Comparison of ENCODE assay signal across 8 cellular contexts in genomic region chr6:52574709-52575489, GRCh38. TPM values are rescaled to one million over a fixed set of nuclear protein-coding genes. Genes with fewer than 3 reads are reported as not detected.
DNase-seq lines count a peak whose midpoint lies in the region; ATAC-seq, FAIRE-seq and TF ChIP-seq lines count a peak whose summit lies in the region.

No MANE protein-coding gene starts in this region.

- H3K56ac ChIP-seq in H1 (replicated peaks; ENCODE audit: insufficient read length, low read depth, low read length): no peak overlapping the region

- no peak overlapping the region for H2BK20ac ChIP-seq in H1 (ENCODE audit: low read length)

- no peaks in the 10 kb centered on the region for H3K9me3 Mint-ChIP-seq in activated CD4-positive, alpha-beta T cell treated with anti-CD3 and anti-CD28 coated beads, Interleukin-2, amount 10 ng/mL, durations not matched to agents 24 days and 14 days

- H4K20me1 ChIP-seq in BLaER1: peaks cover 68% of the 10 kb centered on the region
- peaks cover 2 to 5% of the 10 kb centered on the region in 2 experiments for H4K20me1 ChIP-seq in H1 (replicated peaks in 1 of 2; ENCODE audit: control insufficient read depth in 1 of 2, insufficient read depth in 2 of 2, low read length in 2 of 2)

- H2BK5ac ChIP-seq in H1 (ENCODE audit: low read depth, low read length): no peak overlapping the region

- peak overlapping the region; percentile 87 for H3K4me3 ChIP-seq in BLaER1
- no peak overlapping the region for H3K4me3 ChIP-seq in H1 (ENCODE audit: extremely low read depth in 1 of 4, insufficient read depth in 2 of 4, low read depth in 3 of 4, low read length in 4 of 4)
- H3K4me3 ChIP-seq in ovary: peak overlapping the region; percentile 80

- no peak overlapping the region for H2BK12ac ChIP-seq in H1 (ENCODE audit: low read depth, low read length)

- no peak overlapping the region for H4K91ac ChIP-seq in H1 (replicated peaks; ENCODE audit: insufficient read length, low read length)

- no peak overlapping the region for H3K4ac ChIP-seq in H1 (replicated peaks; ENCODE audit: insufficient read length, low read depth, low read length)

- H3K79me1 ChIP-seq in H1 (ENCODE audit: low read depth, low read length): peaks cover 2% of the 10 kb centered on the region; the same call in 1 of the 2 replicates

- peak overlapping the region; percentile 81 for H3K4me3 Mint-ChIP-seq in activated CD4-positive, alpha-beta T cell treated with anti-CD3 and anti-CD28 coated beads, Interleukin-2, amount 10 ng/mL, durations not matched to agents 24 days and 14 days

- no peak overlapping the region for H3K23ac ChIP-seq in H1 (ENCODE audit: insufficient read length)

- H3K4me2 ChIP-seq in BLaER1 (peak overlapping the region; percentile 91), H1 (ENCODE audit: insufficient read depth in 1 of 2, low read depth in 2 of 2, low read length in 2 of 2) (peak overlapping the region; percentile 73 to 95)

- H4K5ac ChIP-seq in H1 (ENCODE audit: insufficient read length, low read depth, low read length): no peak overlapping the region

- POLR2A ChIA-PET in H1 (lab: Charles Lee; ENCODE audit: partially characterized antibody): interaction anchor here (0.9 to 3.5 kb wide), 6 partner anchors 9 to 90 kb away, joined by 3 to 17 read pairs (median 6); no protein-coding TSS in a partner anchor

- peak overlapping the region; percentile 39; the same call in 1 of the 2 replicates for H3K27ac ChIP-seq in BLaER1
- H3K27ac ChIP-seq in H1 (ENCODE audit: low read depth, low read length): no peak overlapping the region
- H3K27ac ChIP-seq in ovary: peak overlapping the region; percentile 38 to 47

- no peak overlapping the region for H4K8ac ChIP-seq in H1 (ENCODE audit: extremely low read depth, insufficient read depth, low read length)

- H3K36me3 Mint-ChIP-seq in activated CD4-positive, alpha-beta T cell treated with anti-CD3 and anti-CD28 coated beads, Interleukin-2, amount 10 ng/mL, durations not matched to agents 24 days and 14 days (ENCODE audit: low read depth): no peaks in the 10 kb centered on the region

- peak overlapping the region; percentile 59 for H3K27ac Mint-ChIP-seq in activated CD4-positive, alpha-beta T cell treated with anti-CD3 and anti-CD28 coated beads, Interleukin-2, amount 10 ng/mL, durations not matched to agents 24 days and 14 days

- intact Hi-C loops in activated CD4-positive, alpha-beta T cell treated with anti-CD3 and anti-CD28 coated beads, Interleukin-2, amount 10 ng/mL, durations not matched to agents 24 days and 14 days (cut with micrococcal nuclease): loop anchor here (1.0 to 5.0 kb wide), 4 partner anchors 40 to 413 kb away; partner anchors contain the start of gene EFHC1
- intact Hi-C loops in ovary (cut with DNase I): loop anchor here (5.0 to 10.0 kb wide), 4 partner anchors 58 to 158 kb away; partner anchors contain the start of gene EFHC1 (in 1 of the 4)

- H3K14ac ChIP-seq in H1 (ENCODE audit: insufficient read length): no peak overlapping the region

- peak; percentile 51 for ATAC-seq in GM21367 (IDR thresholded peaks at IDR 0.05; ENCODE audit: unreplicated experiment)
- ATAC-seq in omental fat pad (ENCODE audit: low FRiP score): no peak

- no peak overlapping the region for H3K18ac ChIP-seq in H1 (ENCODE audit: extremely low read depth, low read length)

- 83% methylated on average over 13 of the region's 13 CpGs; no CpG with 5 or more reads in 1 of the 2 experiments for whole genome bisulfite sequencing in H1 (ENCODE audit: extremely low coverage in 1 of 2, insufficient coverage in 1 of 2, insufficient read length in 1 of 2, insufficient replicate concordance in 2 of 2, low coverage in 1 of 2, low lambda C conversion rate in 2 of 2, missing lambda C conversion rate in 1 of 2), 2 experiments
- WGBS in ovary, 3 donors: 11 to 24% (median 23%) methylated on average over 13 of the region's 13 CpGs

- no peak overlapping the region for H2BK15ac ChIP-seq in H1 (ENCODE audit: low read length)

- H3K4me1 ChIP-seq in BLaER1 (peaks cover 74% of the 10 kb centered on the region), H1 (replicated peaks in 1 of 4; ENCODE audit: control insufficient read depth in 3 of 4, insufficient read depth in 4 of 4, low read length in 3 of 4) (peaks cover 14 to 30% (median 24%) of the 10 kb centered on the region in 4 experiments), ovary (ENCODE audit: insufficient read depth) (peaks cover 17% of the 10 kb centered on the region)

- DNase-seq in HS-27A (ENCODE audit: low read depth) (peak; percentile 82), H1 (ENCODE audit: low read depth in 1 of 2, low spot score in 2 of 2) (no peak), ovary (peak in 1 of 5 donors; percentile 38), NCI-H345 (lab: John Stamatoyannopoulos, UW) (no peak), omental fat pad (ENCODE audit: low spot score) (no peak)
- DNase-seq in activated CD4-positive, alpha-beta T cell treated with anti-CD3 and anti-CD28 coated beads, Interleukin-2, amount 10 ng/mL, durations not matched to agents 24 days and 14 days: peak; percentile 90

- TF ChIP-seq EP300 in H1 (IDR thresholded peaks at IDR 0.05; ENCODE audit: borderline replicate concordance in 1 of 2, low read depth in 2 of 2, low read length in 2 of 2) (no peak), ovary (IDR thresholded peaks at IDR 0.05) (no peak)

- no peaks in the 10 kb centered on the region; the same call in 1 of the 2 replicates for H3K36me3 ChIP-seq in BLaER1
- H3K36me3 ChIP-seq in H1 (ENCODE audit: control insufficient read depth in 2 of 4, insufficient read depth in 4 of 4, low read length in 3 of 4): no peaks in the 10 kb centered on the region
- H3K36me3 ChIP-seq in ovary: no peaks in the 10 kb centered on the region

- H3K9ac ChIP-seq in BLaER1 (peak overlapping the region; percentile 78), H1 (replicated peaks in 1 of 4; ENCODE audit: extremely low read depth in 1 of 4, low read depth in 3 of 4, low read length in 3 of 4) (no peak overlapping the region)

- H3K27me3 ChIP-seq in BLaER1 (no peaks in the 10 kb centered on the region), H1 (replicated peaks in 1 of 4; ENCODE audit: control insufficient read depth in 3 of 4, extremely low read depth in 1 of 4, insufficient read depth in 3 of 4, low read length in 3 of 4) (no peaks in the 10 kb centered on the region), ovary (no peaks in the 10 kb centered on the region)

- H3K9me3 ChIP-seq in BLaER1: no peaks in the 10 kb centered on the region
- no peaks in the 10 kb centered on the region for H3K9me3 ChIP-seq in H1 (ENCODE audit: insufficient read depth in 2 of 2, low read depth in 1 of 2, low read length in 1 of 2)
- no peaks in the 10 kb centered on the region for H3K9me3 ChIP-seq in ovary

- H3K27me3 Mint-ChIP-seq in activated CD4-positive, alpha-beta T cell treated with anti-CD3 and anti-CD28 coated beads, Interleukin-2, amount 10 ng/mL, durations not matched to agents 24 days and 14 days: peaks cover 7% of the 10 kb centered on the region

- no peak overlapping the region for H2AFZ ChIP-seq in H1 (ENCODE audit: low read length)

- no peak overlapping the region for H2AK5ac ChIP-seq in H1 (ENCODE audit: low read depth, low read length)

- TF ChIP-seq POLR2A in H1 (IDR thresholded peaks at IDR 0.05; ENCODE audit: control extremely low read depth in 1 of 2, low read depth in 2 of 2, low read length in 2 of 2): no peak
- no peak for TF ChIP-seq POLR2A in ovary (IDR thresholded peaks at IDR 0.05)

- CTCF ChIA-PET in H1 (lab: Charles Lee; ENCODE audit: partially characterized antibody): interaction anchor here (0.6 to 7.3 kb wide), 21 partner anchors 9 to 235 kb away, joined by 3 to 85 read pairs (median 5); partner anchors contain the start of gene EFHC1

- peaks cover 30% of the 10 kb centered on the region for H3K4me1 Mint-ChIP-seq in activated CD4-positive, alpha-beta T cell treated with anti-CD3 and anti-CD28 coated beads, Interleukin-2, amount 10 ng/mL, durations not matched to agents 24 days and 14 days

- FAIRE-seq in H1 (lab: Jason Lieb, UNC): no peak

- peaks cover 8 to 59% of the 10 kb centered on the region in 2 experiments for H3K79me2 ChIP-seq in H1 (ENCODE audit: control insufficient read depth in 1 of 2, insufficient read depth in 2 of 2, low read length in 2 of 2)

- H3K23me2 ChIP-seq in H1 (ENCODE audit: low read depth, low read length): peaks cover 6% of the 10 kb centered on the region; the same call in 1 of the 2 replicates

- TF ChIP-seq CTCF in H1 (IDR thresholded peaks at IDR 0.05; ENCODE audit: control extremely low read depth in 1 of 3, insufficient read depth in 1 of 3, low read depth in 1 of 3, low read length in 3 of 3): no peak
- TF ChIP-seq CTCF in ovary (IDR thresholded peaks at IDR 0.05): no peak
- no peak for TF ChIP-seq CTCF in omental fat pad (IDR thresholded peaks at IDR 0.05)

- no peak overlapping the region for H2BK120ac ChIP-seq in H1 (replicated peaks; ENCODE audit: low read depth, low read length)

- no peak for TF ChIP-seq RAD21 in H1 (IDR thresholded peaks at IDR 0.05 in 1 of 2, conservative IDR thresholded peaks at IDR 0.05 in 1 of 2; ENCODE audit: low read depth in 2 of 2, low read length in 2 of 2)

TF ChIP-seq in H1, 55 proteins besides CTCF, POLR2A, EP300 and RAD21 (continues in another document):
- TF ChIP-seq TAF1 (IDR thresholded peaks at IDR 0.05; ENCODE audit: low read depth, low read length) (no peak), SP2 (IDR thresholded peaks at IDR 0.05; ENCODE audit: low read length) (no peak), SUZ12 (IDR thresholded peaks at IDR 0.05; ENCODE audit: low read length) (no peak), RXRA (IDR thresholded peaks at IDR 0.05; ENCODE audit: insufficient read depth, low read depth, low read length) (no peak), TAF7 (optimal IDR thresholded peaks at IDR 0.05; ENCODE audit: borderline replicate concordance, low read depth, low read length) (no peak)

RNA-seq across cellular contexts. Expression of gene TRAM2, which starts 2.0 kb away (rescaled TPM):
- 2.6 TPM in 2 replicates for total RNA-seq in activated CD4-positive, alpha-beta T cell treated with anti-CD3 and anti-CD28 coated beads, Interleukin-2, amount 10 ng/mL, durations not matched to agents 24 days and 14 days
- total RNA-seq in H1 (2021; fragmentation: NEBNext Ultra II Directional; extraction: Animal tissue kit (Norgen Biotek cat#: 25700)): 21.4 and 21.6 TPM in 2 replicates
- polyA plus RNA-seq in H1 (2011; rRNA removed): 8.5 and 9.0 TPM in 2 replicates
- polyA plus RNA-seq in H1 (2011; cell fraction: cytosol; rRNA removed): 8.6 TPM
- polyA plus RNA-seq in H1 (2011; cell fraction: nucleus; rRNA removed): 10.0 TPM
- 8.3 to 11.6 TPM (median 10.6 TPM) in 4 replicates for polyA plus RNA-seq in H1 (2012, experiment 1 of 2)
- 4.8 TPM for polyA plus RNA-seq in H1 (2012, experiment 2 of 2)
- 18.2 TPM for polyA plus RNA-seq in H1 (2013, experiment 1 of 2)
- polyA plus RNA-seq in H1 (2013, experiment 2 of 2): 21.0 TPM
- 15.8 and 16.0 TPM in 2 replicates for polyA minus RNA-seq in H1 (2011; rRNA and poly(A)+ RNA removed)
- polyA minus RNA-seq in H1 (2011; cell fraction: cytosol; rRNA and poly(A)+ RNA removed): 10.1 TPM
- polyA minus RNA-seq in H1 (2011; cell fraction: nucleus; rRNA and poly(A)+ RNA removed): 12.7 TPM
- 10 to 100 TPM in 6 of 7 donors, 1 to 10 TPM in 1; 7.7 to 31.0 (median 22.0) TPM for total RNA-seq in ovary
- polyA plus RNA-seq in ovary: 10 to 100 TPM; 10.4 to 36.9 TPM
- total RNA-seq in omental fat pad: 10 to 100 TPM; 17.8 to 29.8 (median 26.3) TPM

Comparison
In these comparisons a context has a peak if more than half of its experiments do, and no peak if none do; other contexts are left out.
1. H3K4me3 ChIP-seq: peak in BLaER1 (single experiment) and ovary (single experiment); none in H1 (0 of 4).
2. DNase-seq: peak in HS-27A (single experiment) and activated CD4-positive, alpha-beta T cell treated with anti-CD3 and anti-CD28 coated beads, Interleukin-2, amount 10 ng/mL, durations not matched to agents 24 days and 14 days (single experiment); none in H1 (0 of 2), NCI-H345 (single experiment) and omental fat pad (single experiment).